27 cellular contexts compared by ENCODE assay signal in genomic region chr13:112244061-112244460, GRCh38.
"Had no signal": no experiment of that assay in that cellular context is flagged by ENCODE, and none has a peak within 500 bp of the region (broad histone marks: within the 10 kb centered on the region; RNA-seq: fewer than 3 reads in every experiment).

No MANE protein-coding gene starts in this region.

- H3K27me3 Mint-ChIP-seq: activated CD4-positive, alpha-beta T cell treated with anti-CD3 and anti-CD28 coated beads, Interleukin-2, amount 10 ng/mL, durations not matched to agents 24 days and 14 days; activated naive CD8-positive, alpha-beta T cell; central memory CD8-positive, alpha-beta T cell had no signal

- H3K9me3 Mint-ChIP-seq: activated CD4-positive, alpha-beta memory T cell treated with anti-CD3 and anti-CD28 coated beads for 36 hours; activated CD4-positive, alpha-beta T cell treated with anti-CD3 and anti-CD28 coated beads, Interleukin-2, amount 10 ng/mL, durations not matched to agents 24 days and 14 days; activated T-cell treated with anti-CD3 and anti-CD28 coated beads, Interleukin-2, amount 50 U/mL, for 72 hours; central memory CD8-positive, alpha-beta T cell; mesothelial cell of epicardium; stimulated activated effector memory CD8-positive, alpha-beta T cell treated with anti-CD3 and anti-CD28 coated beads, Interleukin-12 subunit alpha, Interleukin-12 subunit beta, amount 100 ng/mL, for 72 hours; stimulated activated naive CD8-positive, alpha-beta T cell treated with anti-CD3 and anti-CD28 coated beads, Interleukin-15, amount 100 ng/mL, for 72 hours had no signal

- H3K27ac Mint-ChIP-seq: activated CD4-positive, alpha-beta memory T cell treated with anti-CD3 and anti-CD28 coated beads for 36 hours; activated CD4-positive, alpha-beta T cell treated with anti-CD3 and anti-CD28 coated beads, Interleukin-2, amount 10 ng/mL, durations not matched to agents 24 days and 14 days; activated naive CD8-positive, alpha-beta T cell; activated T-cell treated with anti-CD3 and anti-CD28 coated beads, Interleukin-2, amount 50 U/mL, for 72 hours; mesothelial cell of epicardium; naive B cell; stimulated activated effector memory CD8-positive, alpha-beta T cell treated with anti-CD3 and anti-CD28 coated beads, Interleukin-12 subunit alpha, Interleukin-12 subunit beta, amount 100 ng/mL, for 72 hours; stimulated activated naive CD8-positive, alpha-beta T cell treated with anti-CD3 and anti-CD28 coated beads, Interleukin-15, amount 100 ng/mL, for 72 hours; T-helper 17 cell had no signal

- H3K4me1 ChIP-seq: gastrocnemius medialis, thyroid gland had no signal

- H3K4me1 Mint-ChIP-seq: activated CD4-positive, alpha-beta T cell treated with anti-CD3 and anti-CD28 coated beads, Interleukin-2, amount 10 ng/mL, durations not matched to agents 24 days and 14 days; central memory CD8-positive, alpha-beta T cell; mesothelial cell of epicardium; naive B cell; stimulated activated effector memory CD8-positive, alpha-beta T cell treated with anti-CD3 and anti-CD28 coated beads, Interleukin-12 subunit alpha, Interleukin-12 subunit beta, amount 100 ng/mL, for 72 hours; stimulated activated naive CD8-positive, alpha-beta T cell treated with anti-CD3 and anti-CD28 coated beads, Interleukin-15, amount 100 ng/mL, for 72 hours had no signal

- H3K27me3 ChIP-seq: gastrocnemius medialis, right lobe of liver, thyroid gland had no signal

- H3K27ac ChIP-seq: gastrocnemius medialis, hepatocyte, skin epidermis, thyroid gland had no signal

- H3K4me3 ChIP-seq: gastrocnemius medialis, hepatocyte, right lobe of liver, skin epidermis, thyroid gland had no signal

- H3K36me3 Mint-ChIP-seq: activated CD4-positive, alpha-beta memory T cell treated with anti-CD3 and anti-CD28 coated beads for 36 hours; activated naive CD8-positive, alpha-beta T cell; mesothelial cell of epicardium; naive B cell; stimulated activated effector memory CD8-positive, alpha-beta T cell treated with anti-CD3 and anti-CD28 coated beads, Interleukin-12 subunit alpha, Interleukin-12 subunit beta, amount 100 ng/mL, for 72 hours had no signal

- H3K9me3 ChIP-seq: gastrocnemius medialis, right lobe of liver, thyroid gland had no signal

- ATAC-seq: activated T-cell treated with anti-CD3 and anti-CD28 coated beads, Interleukin-2, amount 50 U/mL, for 72 hours; gastrocnemius medialis; left cardiac atrium; right lobe of liver; SK-N-SH treated with all-trans-retinoic acid at 6 μM for 48 hours; stimulated activated effector memory CD8-positive, alpha-beta T cell treated with anti-CD3 and anti-CD28 coated beads, Interleukin-12 subunit alpha, Interleukin-12 subunit beta, amount 100 ng/mL, for 72 hours; stimulated activated naive CD8-positive, alpha-beta T cell treated with anti-CD3 and anti-CD28 coated beads, Interleukin-15, amount 100 ng/mL, for 72 hours; T-helper 17 cell had no signal

- DNase-seq: activated CD4-positive, alpha-beta memory T cell treated with anti-CD3 and anti-CD28 coated beads for 36 hours; activated CD4-positive, alpha-beta T cell treated with anti-CD3 and anti-CD28 coated beads, Interleukin-2, amount 10 ng/mL, durations not matched to agents 24 days and 14 days; activated CD4-positive, CD25-positive, alpha-beta regulatory T cell treated with anti-CD3 and anti-CD28 coated beads, Interleukin-2, amount 50 U/mL, for 72 hours; activated naive CD4-positive, alpha-beta T cell treated with Interleukin-2 at 50 U/mL for 16 hours; activated T-cell treated with anti-CD3 and anti-CD28 coated beads for 4 hours; activated T-cell treated with anti-CD3 and anti-CD28 coated beads, Interleukin-2, amount 50 U/mL, for 72 hours; anterior cingulate cortex; effector memory CD4-positive, alpha-beta T cell; gastrocnemius medialis; glutamatergic neuron; left cardiac atrium; naive B cell; occipital lobe; right lobe of liver; stimulated activated CD4-positive, alpha-beta T cell treated with anti-CD3 and anti-CD28 coated beads, Interleukin-4, amount 100 ng/mL, for 24 hours; stimulated activated naive CD8-positive, alpha-beta T cell treated with anti-CD3 and anti-CD28 coated beads, Interleukin-15, amount 100 ng/mL, for 72 hours; substantia nigra; T-helper 17 cell; thyroid gland had no signal

- H3K36me3 ChIP-seq: gastrocnemius medialis, right lobe of liver, thyroid gland had no signal

- H3K4me3 Mint-ChIP-seq: activated CD4-positive, alpha-beta memory T cell treated with anti-CD3 and anti-CD28 coated beads for 36 hours; activated CD4-positive, alpha-beta T cell treated with anti-CD3 and anti-CD28 coated beads, Interleukin-2, amount 10 ng/mL, durations not matched to agents 24 days and 14 days; activated naive CD8-positive, alpha-beta T cell; activated T-cell treated with anti-CD3 and anti-CD28 coated beads, Interleukin-2, amount 50 U/mL, for 72 hours; central memory CD8-positive, alpha-beta T cell; mesothelial cell of epicardium; naive B cell; neural crest cell; stimulated activated effector memory CD8-positive, alpha-beta T cell treated with anti-CD3 and anti-CD28 coated beads, Interleukin-12 subunit alpha, Interleukin-12 subunit beta, amount 100 ng/mL, for 72 hours; stimulated activated naive CD8-positive, alpha-beta T cell treated with anti-CD3 and anti-CD28 coated beads, Interleukin-15, amount 100 ng/mL, for 72 hours; T-helper 17 cell had no signal
